1 cellular context compared by ENCODE assay signal in genomic region chr1:20590313-20590777, GRCh38.
TF ChIP-seq lines count a peak whose summit lies in the region.

No MANE protein-coding gene starts in this region.

TF ChIP-seq in H1, 55 proteins besides CTCF, POLR2A, EP300 and RAD21 (continued from another document):
- TF ChIP-seq CHD1 (IDR thresholded peaks at IDR 0.05; ENCODE audit: low read depth, low read length), result no peak
